8 cellular contexts compared by ENCODE assay signal in the genomic region with DNA sequence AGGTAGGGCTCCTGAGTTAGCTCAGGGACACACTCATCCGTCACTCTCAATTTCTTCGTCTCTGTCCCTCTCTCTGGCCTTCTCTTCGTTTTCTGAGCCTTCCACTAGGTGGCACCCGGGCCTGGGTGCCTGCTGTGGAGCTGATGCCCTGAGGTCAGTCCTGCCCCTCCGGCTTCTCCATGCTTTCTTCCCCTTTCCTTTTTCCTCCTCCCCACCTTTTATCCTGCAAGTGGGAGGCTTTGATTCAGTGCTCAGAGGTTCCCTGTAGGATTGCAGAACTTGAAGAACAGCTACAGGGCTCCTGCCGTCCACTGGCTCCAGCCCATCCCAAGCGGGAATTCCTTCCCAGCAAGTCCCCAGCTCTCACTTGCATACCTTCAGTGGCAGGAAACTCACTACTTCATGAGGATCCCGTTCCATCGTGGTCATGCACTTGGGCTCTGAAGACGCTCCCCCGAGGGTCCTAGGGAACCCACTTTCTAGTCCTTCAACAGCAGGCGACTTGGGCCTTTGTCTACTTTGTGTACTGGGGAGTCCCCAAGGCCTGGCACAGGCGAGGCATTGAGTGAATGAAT. TPM values are rescaled to one million over a fixed set of nuclear protein-coding genes. Genes with fewer than 3 reads are reported as not detected.
DNase-seq lines count a peak whose midpoint lies in the region; ATAC-seq, FAIRE-seq and TF ChIP-seq lines count a peak whose summit lies in the region.

No MANE protein-coding gene starts in this region.

- H3K27ac ChIP-seq in A673 (ENCODE audit: low read depth, low read length, poor library complexity, severe bottlenecking) = no peak overlapping the region

- H3K36me3 Mint-ChIP-seq in central memory CD8-positive, alpha-beta T cell (ENCODE audit: insufficient read depth) = peaks cover 2% of the 10 kb centered on the region

- H3K36me3 ChIP-seq in A673 (ENCODE audit: insufficient read depth, low read length, poor library complexity, severe bottlenecking) = no peaks in the 10 kb centered on the region

- H3K27ac Mint-ChIP-seq in central memory CD8-positive, alpha-beta T cell (ENCODE audit: low read depth) = no peak overlapping the region

- H3K9me3 Mint-ChIP-seq in central memory CD8-positive, alpha-beta T cell = no peaks in the 10 kb centered on the region

- DNase-seq in A673 (ENCODE audit: low spot score) (peak; percentile 85), GM18507 (ENCODE audit: extremely low spot score, insufficient read length, low read depth) (peak; percentile 67), NCI-H2196 treated with DMSO at 0.1 percent for 48 hours (lab: John Stamatoyannopoulos, UW; ENCODE audit: unreplicated experiment) (peak; percentile 51), left kidney (ENCODE audit: low read depth, low spot score) (peak; percentile 89)
- DNase-seq in activated CD4-positive, CD25-positive, alpha-beta regulatory T cell treated with anti-CD3 and anti-CD28 coated beads, Interleukin-2, amount 50 U/mL, for 72 hours = peak; percentile 57
- DNase-seq in central memory CD8-positive, alpha-beta T cell (ENCODE audit: low spot score in 2 of 2) = peak; percentile 29 to 33
- DNase-seq in stimulated activated CD4-positive, alpha-beta T cell treated with anti-CD3 and anti-CD28 coated beads, Interleukin-4, amount 100 ng/mL, for 1 hour = peak; percentile 57

- intact Hi-C loops in A673 (cut with micrococcal nuclease; ENCODE audit: unreplicated experiment) = loop anchor here (2.0 kb wide), 1 partner anchor 142 kb away; no protein-coding TSS in a partner anchor

- CTCF ChIA-PET in A673 (lab: Charles Lee) = interaction anchor here (0.6 to 4.8 kb wide), 17 partner anchors 36 to 1118 kb away, joined by 3 to 116 read pairs (median 5); a partner anchor contains a TSS

- no peaks in the 10 kb centered on the region for H3K9me3 ChIP-seq in A673 (ENCODE audit: low read depth, low read length, poor library complexity, severe bottlenecking)

- H3K27me3 ChIP-seq in A673 (replicated peaks; ENCODE audit: insufficient read depth, low read depth, low read length, poor library complexity) = no peaks in the 10 kb centered on the region

- POLR2A ChIA-PET in A673 (lab: Charles Lee; ENCODE audit: low non-redundant PET) = interaction anchor here (0.6 kb wide), 1 partner anchor 181 kb away, joined by 4 read pairs; no protein-coding TSS in a partner anchor

- H3K4me3 ChIP-seq in A673 (ENCODE audit: low read depth, low read length, poor library complexity, severe bottlenecking) = no peak overlapping the region

- peaks cover 12% of the 10 kb centered on the region for H3K4me1 Mint-ChIP-seq in central memory CD8-positive, alpha-beta T cell

- no peak overlapping the region for H3K4me3 Mint-ChIP-seq in central memory CD8-positive, alpha-beta T cell

- H3K4me1 ChIP-seq in A673 (ENCODE audit: insufficient read depth, low read length, poor library complexity, severe bottlenecking) = peaks cover 1% of the 10 kb centered on the region

- no peaks in the 10 kb centered on the region for H3K27me3 Mint-ChIP-seq in central memory CD8-positive, alpha-beta T cell

- peak; percentile 92 for TF ChIP-seq CTCF in A673 (conservative IDR thresholded peaks at IDR 0.05; ENCODE audit: low read depth, low read length)

- peak; percentile 81 for FAIRE-seq in GM18507 (lab: Jason Lieb, UNC)

- ATAC-seq in central memory CD8-positive, alpha-beta T cell (replicated peaks; ENCODE audit: extremely low read depth, poor library complexity, severe bottlenecking) = no peak
- no peak for ATAC-seq in HG02610 (IDR thresholded peaks at IDR 0.05; ENCODE audit: unreplicated experiment)

- no TSS peak for BruUV-seq in A673 (replicated peaks; lab: Mats Ljungman, UMichigan)

RNA-seq across cellular contexts. Expression of a gene that starts 45.6 kb away (rescaled TPM):
- 185 and 193 TPM in 2 replicates for total RNA-seq in A673 (2021)

RNA-seq across cellular contexts. Expression of a gene that starts 56.5 kb away (rescaled TPM):
- 207 and 209 TPM in 2 replicates for total RNA-seq in A673 (2021)

Comparison
In these comparisons a context has a peak if more than half of its experiments do, and no peak if none do; other contexts are left out.
1. DNase-seq: peak in every context shown above with its lines; median percentile 89 in left kidney; 85 in A673; 67 in GM18507; 57 in activated CD4-positive, CD25-positive, alpha-beta regulatory T cell treated with anti-CD3 and anti-CD28 coated beads, Interleukin-2, amount 50 U/mL, for 72 hours; 57 in stimulated activated CD4-positive, alpha-beta T cell treated with anti-CD3 and anti-CD28 coated beads, Interleukin-4, amount 100 ng/mL, for 1 hour; 51 in NCI-H2196 treated with DMSO at 0.1 percent for 48 hours; 31 in central memory CD8-positive, alpha-beta T cell.